In the genomic region with DNA sequence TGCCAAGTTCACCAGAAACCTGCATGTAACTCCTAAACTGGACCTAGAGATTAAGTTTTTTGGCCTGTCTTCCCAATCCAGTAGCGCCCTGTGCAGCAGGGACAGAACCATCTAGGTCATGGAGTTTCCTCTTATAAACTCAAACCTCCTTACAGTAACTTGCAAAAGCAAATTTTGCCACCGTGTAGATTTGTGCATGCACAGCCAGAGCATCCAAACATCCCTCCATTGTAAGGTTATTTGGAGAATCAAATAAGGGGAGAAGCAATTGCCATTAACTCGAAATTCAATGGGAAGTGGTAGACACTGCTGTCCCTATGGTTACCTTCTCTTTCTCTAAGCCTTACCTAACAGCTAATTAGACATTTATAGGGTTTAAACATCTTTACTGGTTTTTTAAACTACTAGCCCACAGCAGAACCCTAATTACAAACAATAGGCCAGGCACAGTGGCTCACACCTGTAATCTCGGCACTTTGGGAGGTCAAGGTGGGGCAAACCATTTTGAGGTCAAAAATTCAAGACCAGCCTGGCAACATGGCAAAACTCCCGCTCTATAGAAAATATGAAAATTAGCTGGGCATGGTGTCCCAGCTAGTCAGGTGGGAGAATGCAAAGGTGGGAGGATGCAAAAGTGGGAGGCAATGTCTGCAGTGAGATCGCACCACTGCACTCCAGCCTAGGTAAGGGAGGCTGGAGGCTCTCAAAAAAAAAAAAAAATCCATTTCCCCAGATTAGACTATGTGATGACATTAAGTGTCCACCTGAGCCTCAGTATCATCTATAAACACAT, we compare ENCODE assay signal across 1 cellular context.
TF ChIP-seq lines count a peak whose summit lies in the region.

No MANE protein-coding gene starts in this region.

TF ChIP-seq in GM23338, 12 proteins besides CTCF, POLR2A, EP300 and RAD21 (continued from another document):
- TF ChIP-seq, protein P1, sequence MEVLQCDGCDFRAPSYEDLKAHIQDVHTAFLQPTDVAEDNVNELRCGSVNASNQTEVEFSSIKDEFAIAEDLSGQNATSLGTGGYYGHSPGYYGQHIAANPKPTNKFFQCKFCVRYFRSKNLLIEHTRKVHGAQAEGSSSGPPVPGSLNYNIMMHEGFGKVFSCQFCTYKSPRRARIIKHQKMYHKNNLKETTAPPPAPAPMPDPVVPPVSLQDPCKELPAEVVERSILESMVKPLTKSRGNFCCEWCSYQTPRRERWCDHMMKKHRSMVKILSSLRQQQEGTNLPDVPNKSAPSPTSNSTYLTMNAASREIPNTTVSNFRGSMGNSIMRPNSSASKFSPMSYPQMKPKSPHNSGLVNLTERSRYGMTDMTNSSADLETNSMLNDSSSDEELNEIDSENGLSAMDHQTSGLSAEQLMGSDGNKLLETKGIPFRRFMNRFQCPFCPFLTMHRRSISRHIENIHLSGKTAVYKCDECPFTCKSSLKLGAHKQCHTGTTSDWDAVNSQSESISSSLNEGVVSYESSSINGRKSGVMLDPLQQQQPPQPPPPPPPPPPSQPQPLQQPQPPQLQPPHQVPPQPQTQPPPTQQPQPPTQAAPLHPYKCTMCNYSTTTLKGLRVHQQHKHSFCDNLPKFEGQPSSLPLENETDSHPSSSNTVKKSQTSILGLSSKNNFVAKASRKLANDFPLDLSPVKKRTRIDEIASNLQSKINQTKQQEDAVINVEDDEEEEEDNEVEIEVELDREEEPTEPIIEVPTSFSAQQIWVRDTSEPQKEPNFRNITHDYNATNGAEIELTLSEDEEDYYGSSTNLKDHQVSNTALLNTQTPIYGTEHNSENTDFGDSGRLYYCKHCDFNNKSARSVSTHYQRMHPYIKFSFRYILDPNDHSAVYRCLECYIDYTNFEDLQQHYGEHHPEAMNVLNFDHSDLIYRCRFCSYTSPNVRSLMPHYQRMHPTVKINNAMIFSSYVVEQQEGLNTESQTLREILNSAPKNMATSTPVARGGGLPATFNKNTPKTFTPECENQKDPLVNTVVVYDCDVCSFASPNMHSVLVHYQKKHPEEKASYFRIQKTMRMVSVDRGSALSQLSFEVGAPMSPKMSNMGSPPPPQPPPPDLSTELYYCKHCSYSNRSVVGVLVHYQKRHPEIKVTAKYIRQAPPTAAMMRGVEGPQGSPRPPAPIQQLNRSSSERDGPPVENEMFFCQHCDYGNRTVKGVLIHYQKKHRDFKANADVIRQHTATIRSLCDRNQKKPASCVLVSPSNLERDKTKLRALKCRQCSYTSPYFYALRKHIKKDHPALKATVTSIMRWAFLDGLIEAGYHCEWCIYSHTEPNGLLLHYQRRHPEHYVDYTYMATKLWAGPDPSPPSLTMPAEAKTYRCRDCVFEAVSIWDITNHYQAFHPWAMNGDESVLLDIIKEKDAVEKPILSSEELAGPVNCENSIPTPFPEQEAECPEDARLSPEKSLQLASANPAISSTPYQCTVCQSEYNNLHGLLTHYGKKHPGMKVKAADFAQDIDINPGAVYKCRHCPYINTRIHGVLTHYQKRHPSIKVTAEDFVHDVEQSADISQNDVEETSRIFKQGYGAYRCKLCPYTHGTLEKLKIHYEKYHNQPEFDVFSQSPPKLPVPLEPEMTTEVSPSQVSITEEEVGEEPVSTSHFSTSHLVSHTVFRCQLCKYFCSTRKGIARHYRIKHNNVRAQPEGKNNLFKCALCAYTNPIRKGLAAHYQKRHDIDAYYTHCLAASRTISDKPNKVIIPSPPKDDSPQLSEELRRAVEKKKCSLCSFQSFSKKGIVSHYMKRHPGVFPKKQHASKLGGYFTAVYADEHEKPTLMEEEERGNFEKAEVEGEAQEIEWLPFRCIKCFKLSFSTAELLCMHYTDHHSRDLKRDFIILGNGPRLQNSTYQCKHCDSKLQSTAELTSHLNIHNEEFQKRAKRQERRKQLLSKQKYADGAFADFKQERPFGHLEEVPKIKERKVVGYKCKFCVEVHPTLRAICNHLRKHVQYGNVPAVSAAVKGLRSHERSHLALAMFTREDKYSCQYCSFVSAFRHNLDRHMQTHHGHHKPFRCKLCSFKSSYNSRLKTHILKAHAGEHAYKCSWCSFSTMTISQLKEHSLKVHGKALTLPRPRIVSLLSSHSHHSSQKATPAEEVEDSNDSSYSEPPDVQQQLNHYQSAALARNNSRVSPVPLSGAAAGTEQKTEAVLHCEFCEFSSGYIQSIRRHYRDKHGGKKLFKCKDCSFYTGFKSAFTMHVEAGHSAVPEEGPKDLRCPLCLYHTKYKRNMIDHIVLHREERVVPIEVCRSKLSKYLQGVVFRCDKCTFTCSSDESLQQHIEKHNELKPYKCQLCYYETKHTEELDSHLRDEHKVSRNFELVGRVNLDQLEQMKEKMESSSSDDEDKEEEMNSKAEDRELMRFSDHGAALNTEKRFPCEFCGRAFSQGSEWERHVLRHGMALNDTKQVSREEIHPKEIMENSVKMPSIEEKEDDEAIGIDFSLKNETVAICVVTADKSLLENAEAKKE (CRISPR knock-in tag; IDR thresholded peaks at IDR 0.05): no peak
- TF ChIP-seq NANOG (IDR thresholded peaks at IDR 0.05; ENCODE audit: borderline replicate concordance): no peak
